In the genomic region with DNA sequence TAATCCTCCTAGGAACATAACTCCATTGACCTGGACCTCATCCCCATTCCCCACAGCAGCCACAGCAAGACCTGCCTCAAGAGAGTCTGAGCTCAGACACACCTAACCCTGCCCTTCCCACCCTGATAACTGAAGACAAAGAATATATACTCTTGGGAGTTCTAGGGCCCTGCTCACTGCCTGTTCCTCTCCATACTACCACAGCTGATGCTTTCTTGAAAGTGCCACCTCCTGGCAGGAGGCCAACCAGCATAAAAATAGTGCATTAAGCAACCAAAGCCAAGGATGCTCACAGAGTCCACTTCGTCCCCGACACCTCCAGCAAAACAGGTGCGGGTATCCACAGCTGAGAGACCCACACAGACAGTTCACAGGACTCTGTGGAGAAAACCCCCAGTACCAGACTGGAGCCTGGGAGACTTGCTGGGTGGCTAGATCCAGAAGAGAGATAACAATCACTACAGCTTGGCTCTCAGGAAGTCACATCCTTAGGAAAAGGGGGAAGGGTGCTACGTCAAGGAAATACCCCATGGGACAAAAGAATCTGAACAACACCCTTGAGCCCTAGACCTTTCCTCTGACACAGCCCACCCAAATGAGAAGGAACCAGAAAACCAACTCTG, we compare ENCODE assay signal across 15 cellular contexts. TPM values are rescaled to one million over a fixed set of nuclear protein-coding genes. Genes with fewer than 3 reads are reported as not detected.
DNase-seq lines count a peak whose midpoint lies in the region; ATAC-seq and TF ChIP-seq lines count a peak whose summit lies in the region.
"Had no signal": no experiment of that assay in that cellular context is flagged by ENCODE, and none has a peak within 500 bp of the region (broad histone marks: within the 10 kb centered on the region; RNA-seq: fewer than 3 reads in every experiment).

No MANE protein-coding gene starts in this region.

- H3K27me3 ChIP-seq in heart left ventricle: no peaks in the 10 kb centered on the region
- H3K27me3 ChIP-seq in heart right ventricle: no peaks in the 10 kb centered on the region
- no peaks in the 10 kb centered on the region for H3K27me3 ChIP-seq in mesendoderm (ENCODE audit: insufficient read depth, low read length, poor library complexity)
- H3K27me3 ChIP-seq: BLaER1 had no signal

- H3K4me1 Mint-ChIP-seq in activated CD8-positive, alpha-beta memory T cell treated with anti-CD3 and anti-CD28 coated beads, Interleukin-2, amount 10 ng/mL, durations not matched to agents 7 days and 5 days: no peaks in the 10 kb centered on the region

- no peak overlapping the region for H3K4me2 ChIP-seq in mesendoderm (ENCODE audit: low read length)
- H3K4me2 ChIP-seq: BLaER1 had no signal

- H3K27ac ChIP-seq in heart left ventricle (peak overlapping the region in 11 of 12 donors; percentile 2 to 71 (median 58)), heart right ventricle (peak overlapping the region in 9 of 10 donors; percentile 36 to 72 (median 58)), mesendoderm (ENCODE audit: low read depth, low read length) (no peak overlapping the region)
- H3K27ac ChIP-seq: BLaER1 had no signal

- CTCF ChIA-PET in activated CD8-positive, alpha-beta memory T cell treated with anti-CD3 and anti-CD28 coated beads, Interleukin-2, amount 10 ng/mL, durations not matched to agents 7 days and 5 days (lab: Charles Lee): interaction anchor here (0.6 kb wide), 1 partner anchor 1485 kb away, joined by 3 read pairs; no protein-coding TSS in a partner anchor

- DNase-seq in heart left ventricle (peak; percentile 15 to 57 (median 38)), Right ventricle myocardium inferior (ENCODE audit: missing footprints) (no peak), heart right ventricle (peak; percentile 16 to 27), mesendoderm (peak; percentile 39), NCI-H2029 (lab: John Stamatoyannopoulos, UW) (no peak), SIG-M5 (lab: John Stamatoyannopoulos, UW) (no peak), NCI-H2107 (lab: John Stamatoyannopoulos, UW) (no peak)
- DNase-seq in activated CD8-positive, alpha-beta memory T cell treated with anti-CD3 and anti-CD28 coated beads, Interleukin-2, amount 10 ng/mL, durations not matched to agents 7 days and 5 days: no peak
- DNase-seq: CD4-positive, alpha-beta memory T cell; DMS153; GF-D8; NCI-H1092 treated with DMSO at 0.1 percent for 48 hours; NCI-H2081 treated with DMSO at 0.1 percent for 48 hours; NCI-H446 had no signal

- H3K27ac Mint-ChIP-seq in activated CD8-positive, alpha-beta memory T cell treated with anti-CD3 and anti-CD28 coated beads, Interleukin-2, amount 10 ng/mL, durations not matched to agents 7 days and 5 days: no peak overlapping the region
- H3K27ac Mint-ChIP-seq: CD4-positive, alpha-beta memory T cell had no signal

- no peak overlapping the region for H4K5ac ChIP-seq in mesendoderm (ENCODE audit: low read length)

- no peaks in the 10 kb centered on the region for H3K27me3 Mint-ChIP-seq in activated CD8-positive, alpha-beta memory T cell treated with anti-CD3 and anti-CD28 coated beads, Interleukin-2, amount 10 ng/mL, durations not matched to agents 7 days and 5 days
- H3K27me3 Mint-ChIP-seq: CD4-positive, alpha-beta memory T cell had no signal

- 53 to 61% (median 55%) methylated on average over 4 of the region's 4 CpGs for WGBS in heart left ventricle, 4 donors
- WGBS in heart right ventricle, 2 donors: 53 to 54% methylated on average over 4 of the region's 4 CpGs
- WGBS in mesendoderm (ENCODE audit: extremely low coverage, insufficient coverage, low lambda C conversion rate): no CpG with 5 or more reads among the region's 4 CpGs

- H2BK5ac ChIP-seq in mesendoderm (ENCODE audit: low read length): no peak overlapping the region

- no peaks in the 10 kb centered on the region for H3K79me1 ChIP-seq in mesendoderm (ENCODE audit: low read length)

- no peak for TF ChIP-seq POLR2A in heart left ventricle (IDR thresholded peaks at IDR 0.05)

- H3K9me3 ChIP-seq in heart left ventricle (peaks cover 0 to 3% (median 0%) of the 10 kb centered on the region in 12 donors), heart right ventricle (peaks cover 0 to 5% (median 0%) of the 10 kb centered on the region in 11 donors)

- H3K36me3 Mint-ChIP-seq in activated CD8-positive, alpha-beta memory T cell treated with anti-CD3 and anti-CD28 coated beads, Interleukin-2, amount 10 ng/mL, durations not matched to agents 7 days and 5 days: peaks cover 45% of the 10 kb centered on the region

- no peak overlapping the region for H3K56ac ChIP-seq in mesendoderm (ENCODE audit: low read length)

- H3K9ac ChIP-seq in mesendoderm (ENCODE audit: low read length): no peak overlapping the region
- H3K9ac ChIP-seq: BLaER1 had no signal

- no peak overlapping the region for H4K8ac ChIP-seq in mesendoderm (ENCODE audit: low read depth, low read length)

- no peak overlapping the region for H2AK5ac ChIP-seq in mesendoderm (ENCODE audit: low read length)

- H2BK15ac ChIP-seq in mesendoderm (replicated peaks; ENCODE audit: low read depth): no peak overlapping the region

- no peaks in the 10 kb centered on the region for H3K9me3 Mint-ChIP-seq in activated CD8-positive, alpha-beta memory T cell treated with anti-CD3 and anti-CD28 coated beads, Interleukin-2, amount 10 ng/mL, durations not matched to agents 7 days and 5 days (ENCODE audit: low read depth)

- no peaks in the 10 kb centered on the region for H3K79me2 ChIP-seq in mesendoderm (ENCODE audit: control insufficient read depth, insufficient read depth, low read length)

- no peak overlapping the region for H3K4me3 Mint-ChIP-seq in activated CD8-positive, alpha-beta memory T cell treated with anti-CD3 and anti-CD28 coated beads, Interleukin-2, amount 10 ng/mL, durations not matched to agents 7 days and 5 days
- H3K4me3 Mint-ChIP-seq: CD4-positive, alpha-beta memory T cell had no signal

- intact Hi-C loops in heart left ventricle (cut with DNase I): no loop called here
- intact Hi-C loops in Right ventricle myocardium inferior (cut with DNase I): no loop called here
- intact Hi-C loops in heart right ventricle (cut with DNase I): no loop called here

- no peak overlapping the region for H3K23ac ChIP-seq in mesendoderm (ENCODE audit: low read length)

- H3K4ac ChIP-seq in mesendoderm (ENCODE audit: low read depth, low read length): no peak overlapping the region

- peaks cover 0 to 15% (median 0%) of the 10 kb centered on the region in 12 donors for H3K4me1 ChIP-seq in heart left ventricle
- peaks cover 0 to 16% (median 4%) of the 10 kb centered on the region in 9 donors for H3K4me1 ChIP-seq in heart right ventricle
- no peaks in the 10 kb centered on the region for H3K4me1 ChIP-seq in mesendoderm (ENCODE audit: control insufficient read depth, low read depth, low read length)
- H3K4me1 ChIP-seq: BLaER1 had no signal

- TF ChIP-seq CTCF in heart left ventricle (IDR thresholded peaks at IDR 0.05) (no peak), heart right ventricle (IDR thresholded peaks at IDR 0.05) (no peak)

- ATAC-seq in heart left ventricle: peak; percentile 37 to 89 (median 56)
- no peak for ATAC-seq in Right ventricle myocardium inferior
- ATAC-seq in heart right ventricle: peak in 6 of 8 donors; percentile 29 to 83 (median 54)
- ATAC-seq in activated CD8-positive, alpha-beta memory T cell treated with anti-CD3 and anti-CD28 coated beads, Interleukin-2, amount 10 ng/mL, durations not matched to agents 7 days and 5 days: no peak

- no peak overlapping the region for H2BK120ac ChIP-seq in mesendoderm (ENCODE audit: low read depth, low read length)

- peaks cover 0 to 43% (median 23%) of the 10 kb centered on the region in 9 donors for H3K36me3 ChIP-seq in heart left ventricle
- peaks cover 0 to 71% (median 11%) of the 10 kb centered on the region in 9 donors for H3K36me3 ChIP-seq in heart right ventricle
- no peaks in the 10 kb centered on the region for H3K36me3 ChIP-seq in mesendoderm (ENCODE audit: control insufficient read depth, insufficient read depth, low read length)

- no peak overlapping the region for H3K4me3 ChIP-seq in heart left ventricle
- H3K4me3 ChIP-seq in heart right ventricle: no peak overlapping the region
- no peak overlapping the region for H3K4me3 ChIP-seq in mesendoderm (ENCODE audit: low read length)
- H3K4me3 ChIP-seq: BLaER1 had no signal

- H3K18ac ChIP-seq in mesendoderm (ENCODE audit: low read length): no peak overlapping the region

RNA-seq across cellular contexts. Expression of a gene that starts 23.5 kb away (rescaled TPM):
- 10 to 100 TPM in 8 of 9 donors, 1 to 10 TPM in 1; 8.8 to 39.0 (median 33.9) TPM for total RNA-seq in heart left ventricle
- polyA plus RNA-seq in heart left ventricle: 10 to 100 TPM in 1 of 2 donors, 1 to 10 TPM in 1; 6.1 to 25.4 TPM
- total RNA-seq in Right ventricle myocardium inferior: 34.9 TPM
- total RNA-seq in heart right ventricle: 10 to 100 TPM; 25.5 to 47.5 (median 36.5) TPM
- 10 to 100 TPM in 1 of 2 donors, 1 to 10 TPM in 1; 7.8 to 13.0 TPM for polyA plus RNA-seq in heart right ventricle
- polyA plus RNA-seq in mesendoderm (2013, experiment 1 of 2): 6.7 TPM
- 6.9 TPM for polyA plus RNA-seq in mesendoderm (2013, experiment 2 of 2)
- 10 to 100 TPM; 22.3 to 27.0 TPM for total RNA-seq in activated CD8-positive, alpha-beta memory T cell treated with anti-CD3 and anti-CD28 coated beads, Interleukin-2, amount 10 ng/mL, durations not matched to agents 7 days and 5 days

RNA-seq across cellular contexts. Expression of a gene that starts 23.6 kb away (rescaled TPM):
- total RNA-seq in heart left ventricle: 10 to 100 TPM; 25.1 to 52.0 (median 38.6) TPM
- 10 to 100 TPM in 1 of 2 donors, 1 to 10 TPM in 1; 2.3 to 38.7 TPM for polyA plus RNA-seq in heart left ventricle
- 25.8 TPM for total RNA-seq in Right ventricle myocardium inferior
- 10 to 100 TPM; 23.2 to 44.3 (median 34.1) TPM for total RNA-seq in heart right ventricle
- 1 to 10 TPM; 2.7 to 8.5 TPM for polyA plus RNA-seq in heart right ventricle
- 16.3 TPM for polyA plus RNA-seq in mesendoderm (2013, experiment 1 of 2)
- 15.9 TPM for polyA plus RNA-seq in mesendoderm (2013, experiment 2 of 2)
- 10 to 100 TPM; 23.3 to 26.1 TPM for total RNA-seq in activated CD8-positive, alpha-beta memory T cell treated with anti-CD3 and anti-CD28 coated beads, Interleukin-2, amount 10 ng/mL, durations not matched to agents 7 days and 5 days

Comparison
In these comparisons a context has a peak if more than half of its experiments do, and no peak if none do; other contexts are left out.
1. ATAC-seq: peak in heart left ventricle (4 of 4) and heart right ventricle (6 of 8); none in Right ventricle myocardium inferior (single experiment) and activated CD8-positive, alpha-beta memory T cell treated with anti-CD3 and anti-CD28 coated beads, Interleukin-2, amount 10 ng/mL, durations not matched to agents 7 days and 5 days (single experiment).
2. DNase-seq: peak in heart left ventricle (5 of 5), heart right ventricle (2 of 2) and mesendoderm (single experiment); none in Right ventricle myocardium inferior (single experiment), NCI-H2029 (single experiment), SIG-M5 (single experiment), NCI-H2107 (single experiment) and activated CD8-positive, alpha-beta memory T cell treated with anti-CD3 and anti-CD28 coated beads, Interleukin-2, amount 10 ng/mL, durations not matched to agents 7 days and 5 days (single experiment).